Comparison of ENCODE assay signal across 1 cellular context in genomic region chr12:108253540-108253939, GRCh38.
A peak's percentile ranks its signal among the peaks of the same experiment; 100 is the strongest.
TF ChIP-seq lines count a peak whose summit lies in the region.

No MANE protein-coding gene starts in this region.

TF ChIP-seq in neural cell, 6 proteins besides CTCF, POLR2A, EP300 and RAD21 (continued from another document):
- TF ChIP-seq, protein P1, sequence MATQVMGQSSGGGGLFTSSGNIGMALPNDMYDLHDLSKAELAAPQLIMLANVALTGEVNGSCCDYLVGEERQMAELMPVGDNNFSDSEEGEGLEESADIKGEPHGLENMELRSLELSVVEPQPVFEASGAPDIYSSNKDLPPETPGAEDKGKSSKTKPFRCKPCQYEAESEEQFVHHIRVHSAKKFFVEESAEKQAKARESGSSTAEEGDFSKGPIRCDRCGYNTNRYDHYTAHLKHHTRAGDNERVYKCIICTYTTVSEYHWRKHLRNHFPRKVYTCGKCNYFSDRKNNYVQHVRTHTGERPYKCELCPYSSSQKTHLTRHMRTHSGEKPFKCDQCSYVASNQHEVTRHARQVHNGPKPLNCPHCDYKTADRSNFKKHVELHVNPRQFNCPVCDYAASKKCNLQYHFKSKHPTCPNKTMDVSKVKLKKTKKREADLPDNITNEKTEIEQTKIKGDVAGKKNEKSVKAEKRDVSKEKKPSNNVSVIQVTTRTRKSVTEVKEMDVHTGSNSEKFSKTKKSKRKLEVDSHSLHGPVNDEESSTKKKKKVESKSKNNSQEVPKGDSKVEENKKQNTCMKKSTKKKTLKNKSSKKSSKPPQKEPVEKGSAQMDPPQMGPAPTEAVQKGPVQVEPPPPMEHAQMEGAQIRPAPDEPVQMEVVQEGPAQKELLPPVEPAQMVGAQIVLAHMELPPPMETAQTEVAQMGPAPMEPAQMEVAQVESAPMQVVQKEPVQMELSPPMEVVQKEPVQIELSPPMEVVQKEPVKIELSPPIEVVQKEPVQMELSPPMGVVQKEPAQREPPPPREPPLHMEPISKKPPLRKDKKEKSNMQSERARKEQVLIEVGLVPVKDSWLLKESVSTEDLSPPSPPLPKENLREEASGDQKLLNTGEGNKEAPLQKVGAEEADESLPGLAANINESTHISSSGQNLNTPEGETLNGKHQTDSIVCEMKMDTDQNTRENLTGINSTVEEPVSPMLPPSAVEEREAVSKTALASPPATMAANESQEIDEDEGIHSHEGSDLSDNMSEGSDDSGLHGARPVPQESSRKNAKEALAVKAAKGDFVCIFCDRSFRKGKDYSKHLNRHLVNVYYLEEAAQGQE (IDR thresholded peaks at IDR 0.05; ENCODE audit: borderline replicate concordance) = peak; percentile 68
- TF ChIP-seq SMC3 (conservative IDR thresholded peaks at IDR 0.05; ENCODE audit: poor library complexity) (no peak), TAF1 (IDR thresholded peaks at IDR 0.05; ENCODE audit: low read depth) (no peak)
